Comparison of ENCODE assay signal across 1 cellular context in the genomic region with DNA sequence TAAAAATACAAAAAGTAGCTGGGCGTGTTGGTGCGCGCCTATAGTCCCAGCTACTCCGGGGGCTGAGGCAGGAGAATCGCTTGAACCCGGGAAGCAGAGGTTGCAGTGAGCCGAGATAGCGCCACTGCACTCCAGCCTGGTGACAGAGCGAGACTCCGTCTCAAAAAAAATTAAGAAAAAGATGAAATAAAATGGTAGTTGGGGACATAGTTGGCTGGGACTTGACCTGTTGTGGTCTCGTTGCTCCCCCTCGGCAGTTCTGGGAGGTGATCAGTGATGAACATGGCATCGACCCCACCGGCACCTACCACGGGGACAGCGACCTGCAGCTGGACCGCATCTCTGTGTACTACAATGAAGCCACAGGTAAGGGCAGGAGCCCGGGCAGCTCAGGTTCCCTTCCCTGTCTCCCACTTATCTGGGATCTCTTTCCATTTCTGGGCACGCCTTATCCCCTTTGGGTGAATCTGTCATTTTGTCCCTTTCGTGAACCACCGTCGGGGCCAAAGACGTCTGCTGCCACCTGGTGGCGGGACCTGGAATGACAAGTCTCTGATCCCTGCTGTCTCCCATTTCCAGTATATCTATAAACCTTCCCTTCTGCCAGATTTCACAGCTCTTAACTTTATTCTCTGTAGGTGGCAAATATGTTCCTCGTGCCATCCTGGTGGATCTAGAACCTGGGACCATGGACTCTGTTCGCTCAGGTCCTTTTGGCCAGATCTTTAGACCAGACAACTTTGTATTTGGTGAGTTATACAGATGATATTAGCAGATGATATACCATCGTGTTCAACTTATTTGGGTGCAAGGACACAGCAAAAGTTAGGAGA.
TF ChIP-seq lines count a peak whose summit lies in the region.

No MANE protein-coding gene starts in this region.

TF ChIP-seq in K562, 482 proteins besides CTCF, POLR2A, EP300 and RAD21 (continued from another document and continues in another):
- TF ChIP-seq, protein P1, sequence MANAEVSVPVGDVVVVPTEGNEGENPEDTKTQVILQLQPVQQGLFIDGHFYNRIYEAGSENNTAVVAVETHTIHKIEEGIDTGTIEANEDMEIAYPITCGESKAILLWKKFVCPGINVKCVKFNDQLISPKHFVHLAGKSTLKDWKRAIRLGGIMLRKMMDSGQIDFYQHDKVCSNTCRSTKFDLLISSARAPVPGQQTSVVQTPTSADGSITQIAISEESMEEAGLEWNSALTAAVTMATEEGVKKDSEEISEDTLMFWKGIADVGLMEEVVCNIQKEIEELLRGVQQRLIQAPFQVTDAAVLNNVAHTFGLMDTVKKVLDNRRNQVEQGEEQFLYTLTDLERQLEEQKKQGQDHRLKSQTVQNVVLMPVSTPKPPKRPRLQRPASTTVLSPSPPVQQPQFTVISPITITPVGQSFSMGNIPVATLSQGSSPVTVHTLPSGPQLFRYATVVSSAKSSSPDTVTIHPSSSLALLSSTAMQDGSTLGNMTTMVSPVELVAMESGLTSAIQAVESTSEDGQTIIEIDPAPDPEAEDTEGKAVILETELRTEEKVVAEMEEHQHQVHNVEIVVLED (CRISPR knock-in tag; IDR thresholded peaks at IDR 0.05): no peak
- no peak for TF ChIP-seq FOXM1 (IDR thresholded peaks at IDR 0.05; ENCODE audit: low read depth)
- 0 out of 2 replicates have a peak, but pooled peaks have one; percentile 52 for TF ChIP-seq FOXM1 (CRISPR knock-in tag; IDR thresholded peaks at IDR 0.05; ENCODE audit: low read depth)
- TF ChIP-seq BRF1 (IDR thresholded peaks at IDR 0.05; ENCODE audit: borderline replicate concordance, extremely low read depth, insufficient read length): no peak
- TF ChIP-seq GTF2A2 (tag; IDR thresholded peaks at IDR 0.05): no peak
- peak; percentile 50; the same call in 1 of the 2 replicates for TF ChIP-seq PTBP1 (IDR thresholded peaks at IDR 0.05; ENCODE audit: low read depth, low read length)
- TF ChIP-seq GABPB1 (CRISPR knock-in tag; IDR thresholded peaks at IDR 0.05): peak; percentile 68
- 0 out of 2 replicates have a peak, but pooled peaks have one; percentile 37 for TF ChIP-seq GATAD2A (IDR thresholded peaks at IDR 0.05)
- TF ChIP-seq ZFP36 (IDR thresholded peaks at IDR 0.05; ENCODE audit: low read depth, low read length, partially characterized antibody): no peak
- TF ChIP-seq ZNF384 (IDR thresholded peaks at IDR 0.05; ENCODE audit: low read depth, low read length): no peak
- TF ChIP-seq, protein P2, sequence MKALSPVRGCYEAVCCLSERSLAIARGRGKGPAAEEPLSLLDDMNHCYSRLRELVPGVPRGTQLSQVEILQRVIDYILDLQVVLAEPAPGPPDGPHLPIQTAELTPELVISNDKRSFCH (CRISPR knock-in tag; IDR thresholded peaks at IDR 0.05): no peak
- TF ChIP-seq, protein P2 (tag; IDR thresholded peaks at IDR 0.05): peak; percentile 71; the same call in 1 of the 2 replicates
- TF ChIP-seq, protein P3, sequence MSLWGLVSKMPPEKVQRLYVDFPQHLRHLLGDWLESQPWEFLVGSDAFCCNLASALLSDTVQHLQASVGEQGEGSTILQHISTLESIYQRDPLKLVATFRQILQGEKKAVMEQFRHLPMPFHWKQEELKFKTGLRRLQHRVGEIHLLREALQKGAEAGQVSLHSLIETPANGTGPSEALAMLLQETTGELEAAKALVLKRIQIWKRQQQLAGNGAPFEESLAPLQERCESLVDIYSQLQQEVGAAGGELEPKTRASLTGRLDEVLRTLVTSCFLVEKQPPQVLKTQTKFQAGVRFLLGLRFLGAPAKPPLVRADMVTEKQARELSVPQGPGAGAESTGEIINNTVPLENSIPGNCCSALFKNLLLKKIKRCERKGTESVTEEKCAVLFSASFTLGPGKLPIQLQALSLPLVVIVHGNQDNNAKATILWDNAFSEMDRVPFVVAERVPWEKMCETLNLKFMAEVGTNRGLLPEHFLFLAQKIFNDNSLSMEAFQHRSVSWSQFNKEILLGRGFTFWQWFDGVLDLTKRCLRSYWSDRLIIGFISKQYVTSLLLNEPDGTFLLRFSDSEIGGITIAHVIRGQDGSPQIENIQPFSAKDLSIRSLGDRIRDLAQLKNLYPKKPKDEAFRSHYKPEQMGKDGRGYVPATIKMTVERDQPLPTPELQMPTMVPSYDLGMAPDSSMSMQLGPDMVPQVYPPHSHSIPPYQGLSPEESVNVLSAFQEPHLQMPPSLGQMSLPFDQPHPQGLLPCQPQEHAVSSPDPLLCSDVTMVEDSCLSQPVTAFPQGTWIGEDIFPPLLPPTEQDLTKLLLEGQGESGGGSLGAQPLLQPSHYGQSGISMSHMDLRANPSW (CRISPR knock-in tag; IDR thresholded peaks at IDR 0.05): no peak; the same call in 1 of the 2 replicates
- TF ChIP-seq NBN (IDR thresholded peaks at IDR 0.05; ENCODE audit: low read depth): peak; percentile 76; the same call in 1 of the 2 replicates
- TF ChIP-seq, protein P4, sequence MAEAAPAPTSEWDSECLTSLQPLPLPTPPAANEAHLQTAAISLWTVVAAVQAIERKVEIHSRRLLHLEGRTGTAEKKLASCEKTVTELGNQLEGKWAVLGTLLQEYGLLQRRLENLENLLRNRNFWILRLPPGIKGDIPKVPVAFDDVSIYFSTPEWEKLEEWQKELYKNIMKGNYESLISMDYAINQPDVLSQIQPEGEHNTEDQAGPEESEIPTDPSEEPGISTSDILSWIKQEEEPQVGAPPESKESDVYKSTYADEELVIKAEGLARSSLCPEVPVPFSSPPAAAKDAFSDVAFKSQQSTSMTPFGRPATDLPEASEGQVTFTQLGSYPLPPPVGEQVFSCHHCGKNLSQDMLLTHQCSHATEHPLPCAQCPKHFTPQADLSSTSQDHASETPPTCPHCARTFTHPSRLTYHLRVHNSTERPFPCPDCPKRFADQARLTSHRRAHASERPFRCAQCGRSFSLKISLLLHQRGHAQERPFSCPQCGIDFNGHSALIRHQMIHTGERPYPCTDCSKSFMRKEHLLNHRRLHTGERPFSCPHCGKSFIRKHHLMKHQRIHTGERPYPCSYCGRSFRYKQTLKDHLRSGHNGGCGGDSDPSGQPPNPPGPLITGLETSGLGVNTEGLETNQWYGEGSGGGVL (CRISPR knock-in tag; IDR thresholded peaks at IDR 0.05): no peak
- peak; percentile 66; the same call in 1 of the 2 replicates for TF ChIP-seq ZNF263 (CRISPR knock-in tag; IDR thresholded peaks at IDR 0.05; ENCODE audit: borderline replicate concordance)
- no peak for TF ChIP-seq ZNF589 (CRISPR knock-in tag; IDR thresholded peaks at IDR 0.05; ENCODE audit: low read depth)
- TF ChIP-seq ZNF561 (CRISPR knock-in tag; conservative IDR thresholded peaks at IDR 0.05): no peak
- no peak for TF ChIP-seq KLF10 (CRISPR knock-in tag; IDR thresholded peaks at IDR 0.05)
- TF ChIP-seq, protein P5, sequence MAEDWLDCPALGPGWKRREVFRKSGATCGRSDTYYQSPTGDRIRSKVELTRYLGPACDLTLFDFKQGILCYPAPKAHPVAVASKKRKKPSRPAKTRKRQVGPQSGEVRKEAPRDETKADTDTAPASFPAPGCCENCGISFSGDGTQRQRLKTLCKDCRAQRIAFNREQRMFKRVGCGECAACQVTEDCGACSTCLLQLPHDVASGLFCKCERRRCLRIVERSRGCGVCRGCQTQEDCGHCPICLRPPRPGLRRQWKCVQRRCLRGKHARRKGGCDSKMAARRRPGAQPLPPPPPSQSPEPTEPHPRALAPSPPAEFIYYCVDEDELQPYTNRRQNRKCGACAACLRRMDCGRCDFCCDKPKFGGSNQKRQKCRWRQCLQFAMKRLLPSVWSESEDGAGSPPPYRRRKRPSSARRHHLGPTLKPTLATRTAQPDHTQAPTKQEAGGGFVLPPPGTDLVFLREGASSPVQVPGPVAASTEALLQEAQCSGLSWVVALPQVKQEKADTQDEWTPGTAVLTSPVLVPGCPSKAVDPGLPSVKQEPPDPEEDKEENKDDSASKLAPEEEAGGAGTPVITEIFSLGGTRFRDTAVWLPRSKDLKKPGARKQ (CRISPR knock-in tag; IDR thresholded peaks at IDR 0.05): no peak
- TF ChIP-seq TEAD2 (tag; IDR thresholded peaks at IDR 0.05): no peak
- peak; percentile 65; the same call in 1 of the 2 replicates for TF ChIP-seq LEF1 (IDR thresholded peaks at IDR 0.05)
- no peak for TF ChIP-seq MTA2 (IDR thresholded peaks at IDR 0.05; ENCODE audit: low read depth)
- TF ChIP-seq, protein P6, sequence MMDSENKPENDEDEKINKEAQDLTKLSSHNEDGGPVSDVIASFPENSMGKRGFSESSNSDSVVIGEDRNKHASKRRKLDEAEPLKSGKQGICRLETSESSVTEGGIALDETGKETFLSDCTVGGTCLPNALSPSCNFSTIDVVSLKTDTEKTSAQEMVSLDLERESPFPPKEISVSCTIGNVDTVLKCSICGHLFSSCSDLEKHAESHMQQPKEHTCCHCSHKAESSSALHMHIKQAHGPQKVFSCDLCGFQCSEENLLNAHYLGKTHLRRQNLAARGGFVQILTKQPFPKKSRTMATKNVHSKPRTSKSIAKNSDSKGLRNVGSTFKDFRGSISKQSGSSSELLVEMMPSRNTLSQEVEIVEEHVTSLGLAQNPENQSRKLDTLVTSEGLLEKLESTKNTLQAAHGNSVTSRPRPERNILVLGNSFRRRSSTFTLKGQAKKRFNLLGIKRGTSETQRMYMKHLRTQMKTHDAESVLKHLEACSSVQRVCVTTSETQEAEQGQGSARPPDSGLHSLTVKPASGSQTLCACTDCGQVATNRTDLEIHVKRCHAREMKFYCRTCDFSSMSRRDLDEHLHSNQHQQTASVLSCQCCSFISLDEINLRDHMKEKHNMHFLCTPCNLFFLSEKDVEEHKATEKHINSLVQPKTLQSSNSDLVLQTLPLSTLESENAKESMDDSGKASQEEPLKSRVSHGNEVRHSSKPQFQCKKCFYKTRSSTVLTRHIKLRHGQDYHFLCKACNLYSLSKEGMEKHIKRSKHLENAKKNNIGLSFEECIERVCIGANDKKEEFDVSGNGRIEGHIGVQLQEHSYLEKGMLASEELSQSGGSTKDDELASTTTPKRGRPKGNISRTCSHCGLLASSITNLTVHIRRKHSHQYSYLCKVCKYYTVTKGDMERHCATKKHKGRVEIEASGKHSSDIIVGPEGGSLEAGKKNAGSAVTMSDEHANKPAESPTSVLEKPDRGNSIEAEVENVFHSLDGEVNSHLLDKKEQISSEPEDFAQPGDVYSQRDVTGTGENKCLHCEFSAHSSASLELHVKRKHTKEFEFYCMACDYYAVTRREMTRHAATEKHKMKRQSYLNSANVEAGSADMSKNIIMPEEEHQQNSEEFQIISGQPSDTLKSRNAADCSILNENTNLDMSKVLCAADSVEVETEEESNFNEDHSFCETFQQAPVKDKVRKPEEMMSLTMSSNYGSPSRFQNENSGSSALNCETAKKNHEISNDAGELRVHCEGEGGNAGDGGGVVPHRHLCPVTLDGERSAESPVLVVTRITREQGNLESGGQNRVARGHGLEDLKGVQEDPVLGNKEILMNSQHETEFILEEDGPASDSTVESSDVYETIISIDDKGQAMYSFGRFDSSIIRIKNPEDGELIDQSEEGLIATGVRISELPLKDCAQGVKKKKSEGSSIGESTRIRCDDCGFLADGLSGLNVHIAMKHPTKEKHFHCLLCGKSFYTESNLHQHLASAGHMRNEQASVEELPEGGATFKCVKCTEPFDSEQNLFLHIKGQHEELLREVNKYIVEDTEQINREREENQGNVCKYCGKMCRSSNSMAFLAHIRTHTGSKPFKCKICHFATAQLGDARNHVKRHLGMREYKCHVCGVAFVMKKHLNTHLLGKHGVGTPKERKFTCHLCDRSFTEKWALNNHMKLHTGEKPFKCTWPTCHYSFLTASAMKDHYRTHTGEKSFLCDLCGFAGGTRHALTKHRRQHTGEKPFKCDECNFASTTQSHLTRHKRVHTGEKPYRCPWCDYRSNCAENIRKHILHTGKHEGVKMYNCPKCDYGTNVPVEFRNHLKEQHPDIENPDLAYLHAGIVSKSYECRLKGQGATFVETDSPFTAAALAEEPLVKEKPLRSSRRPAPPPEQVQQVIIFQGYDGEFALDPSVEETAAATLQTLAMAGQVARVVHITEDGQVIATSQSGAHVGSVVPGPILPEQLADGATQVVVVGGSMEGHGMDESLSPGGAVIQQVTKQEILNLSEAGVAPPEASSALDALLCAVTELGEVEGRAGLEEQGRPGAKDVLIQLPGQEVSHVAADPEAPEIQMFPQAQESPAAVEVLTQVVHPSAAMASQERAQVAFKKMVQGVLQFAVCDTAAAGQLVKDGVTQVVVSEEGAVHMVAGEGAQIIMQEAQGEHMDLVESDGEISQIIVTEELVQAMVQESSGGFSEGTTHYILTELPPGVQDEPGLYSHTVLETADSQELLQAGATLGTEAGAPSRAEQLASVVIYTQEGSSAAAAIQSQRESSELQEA (IDR thresholded peaks at IDR 0.05; ENCODE audit: low read depth): no peak
- TF ChIP-seq ZNF134 (CRISPR knock-in tag; conservative IDR thresholded peaks at IDR 0.05): no peak
- TF ChIP-seq SNRNP70 (optimal IDR thresholded peaks at IDR 0.05; ENCODE audit: low read depth, low read length): no peak
- TF ChIP-seq ILF3 (IDR thresholded peaks at IDR 0.05; ENCODE audit: borderline replicate concordance): no peak
- TF ChIP-seq ZNF444 (CRISPR knock-in tag; IDR thresholded peaks at IDR 0.05): no peak
- TF ChIP-seq XRCC5 (IDR thresholded peaks at IDR 0.05; ENCODE audit: low read depth, low read length): peak; percentile 90
- TF ChIP-seq PHF21A (IDR thresholded peaks at IDR 0.05; ENCODE audit: borderline replicate concordance, low read depth): no peak
- no peak for TF ChIP-seq POLR3G (IDR thresholded peaks at IDR 0.05; ENCODE audit: extremely low read depth, insufficient read length, insufficient replicate concordance)
- TF ChIP-seq ZNF778 (CRISPR knock-in tag; IDR thresholded peaks at IDR 0.05): no peak
- TF ChIP-seq TOE1 (IDR thresholded peaks at IDR 0.05; ENCODE audit: borderline replicate concordance): peak; percentile 53; the same call in 1 of the 2 replicates
- no peak for TF ChIP-seq TOE1 (CRISPR knock-in tag; IDR thresholded peaks at IDR 0.05; ENCODE audit: borderline replicate concordance, low read depth)
- peak; percentile 83 for TF ChIP-seq GATA2 (CRISPR knock-in tag; IDR thresholded peaks at IDR 0.05)
- TF ChIP-seq, protein P7, sequence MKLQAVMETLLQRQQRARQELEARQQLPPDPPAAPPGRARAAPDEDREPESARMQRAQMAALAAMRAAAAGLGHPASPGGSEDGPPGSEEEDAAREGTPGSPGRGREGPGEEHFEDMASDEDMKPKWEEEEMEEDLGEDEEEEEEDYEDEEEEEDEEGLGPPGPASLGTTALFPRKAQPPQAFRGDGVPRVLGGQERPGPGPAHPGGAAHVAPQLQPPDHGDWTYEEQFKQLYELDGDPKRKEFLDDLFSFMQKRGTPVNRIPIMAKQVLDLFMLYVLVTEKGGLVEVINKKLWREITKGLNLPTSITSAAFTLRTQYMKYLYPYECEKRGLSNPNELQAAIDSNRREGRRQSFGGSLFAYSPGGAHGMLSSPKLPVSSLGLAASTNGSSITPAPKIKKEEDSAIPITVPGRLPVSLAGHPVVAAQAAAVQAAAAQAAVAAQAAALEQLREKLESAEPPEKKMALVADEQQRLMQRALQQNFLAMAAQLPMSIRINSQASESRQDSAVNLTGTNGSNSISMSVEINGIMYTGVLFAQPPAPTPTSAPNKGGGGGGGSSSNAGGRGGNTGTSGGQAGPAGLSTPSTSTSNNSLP (IDR thresholded peaks at IDR 0.05; ENCODE audit: borderline replicate concordance, low read depth, low read length): peak; percentile 32; the same call in 1 of the 2 replicates
- peak; percentile 73; the same call in 1 of the 2 replicates for TF ChIP-seq ARID2 (IDR thresholded peaks at IDR 0.05)
- TF ChIP-seq NFE2 (IDR thresholded peaks at IDR 0.05; ENCODE audit: low read depth): peak; percentile 28; the same call in 1 of the 2 replicates
- TF ChIP-seq, protein P8, sequence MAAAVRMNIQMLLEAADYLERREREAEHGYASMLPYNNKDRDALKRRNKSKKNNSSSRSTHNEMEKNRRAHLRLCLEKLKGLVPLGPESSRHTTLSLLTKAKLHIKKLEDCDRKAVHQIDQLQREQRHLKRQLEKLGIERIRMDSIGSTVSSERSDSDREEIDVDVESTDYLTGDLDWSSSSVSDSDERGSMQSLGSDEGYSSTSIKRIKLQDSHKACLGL (CRISPR knock-in tag; IDR thresholded peaks at IDR 0.05; ENCODE audit: borderline replicate concordance, poor library complexity, severe bottlenecking): no peak
